ENCODE assay signal across 8 cellular contexts in genomic region chr1:229230893-229231753, GRCh38. TPM values are rescaled to one million over a fixed set of nuclear protein-coding genes. Genes with fewer than 3 reads are reported as not detected.
DNase-seq lines count a peak whose midpoint lies in the region; ATAC-seq and TF ChIP-seq lines count a peak whose summit lies in the region.

No MANE protein-coding gene starts in this region.

- peaks cover 6 to 16% (median 10%) of the 10 kb centered on the region in 4 donors for H3K4me1 Mint-ChIP-seq in CD4-positive, alpha-beta memory T cell

- intact Hi-C loops in left lung (cut with DNase I): loop anchor here in 1 of 2 donors (10.0 kb wide), 1 partner anchor 556 kb away; no protein-coding TSS in a partner anchor
- intact Hi-C loops in CD4-positive, alpha-beta memory T cell (cut with micrococcal nuclease): no loop called here

- no peak overlapping the region for H3K4me3 ChIP-seq in left lung
- no peak overlapping the region for H3K4me3 ChIP-seq in CD4-positive, alpha-beta memory T cell (ENCODE audit: low read length in 2 of 2)

- peaks cover 0 to 1% (median 0%) of the 10 kb centered on the region in 8 donors for H3K9me3 Mint-ChIP-seq in CD4-positive, alpha-beta memory T cell

- H3K27ac ChIP-seq in left lung: peak overlapping the region in 1 of 2 donors; percentile 5
- H3K27ac ChIP-seq in CD4-positive, alpha-beta memory T cell (ENCODE audit: low read depth, low read length): no peak overlapping the region

- TF ChIP-seq CTCF in left lung (IDR thresholded peaks at IDR 0.05) (no peak), GM20000 (IDR thresholded peaks at IDR 0.05; ENCODE audit: extremely low read depth, missing control alignments) (no peak)

- no peaks in the 10 kb centered on the region for H3K36me3 Mint-ChIP-seq in CD4-positive, alpha-beta memory T cell

- no peak for ATAC-seq in left lung

- peaks cover 3 to 10% of the 10 kb centered on the region in 2 donors for H3K27me3 Mint-ChIP-seq in CD4-positive, alpha-beta memory T cell

- POLR2A ChIA-PET in CD4-positive, alpha-beta memory T cell (lab: Charles Lee; ENCODE audit: partially characterized antibody): no interaction called here

- peak overlapping the region in 1 of 7 donors; percentile 55 for H3K27ac Mint-ChIP-seq in CD4-positive, alpha-beta memory T cell

- H3K27me3 ChIP-seq in left lung: peaks cover 0 to 28% of the 10 kb centered on the region in 2 donors
- peaks cover 4% of the 10 kb centered on the region for H3K27me3 ChIP-seq in CD4-positive, alpha-beta memory T cell (ENCODE audit: insufficient read depth, low read length)

- H3K36me3 ChIP-seq in left lung: no peaks in the 10 kb centered on the region
- no peaks in the 10 kb centered on the region for H3K36me3 ChIP-seq in CD4-positive, alpha-beta memory T cell (ENCODE audit: insufficient read depth, low read length)

- H3K9me3 ChIP-seq in left lung: no peaks in the 10 kb centered on the region
- no peaks in the 10 kb centered on the region for H3K9me3 ChIP-seq in CD4-positive, alpha-beta memory T cell (ENCODE audit: control insufficient read depth in 1 of 2, low read length in 2 of 2)

- H3K4me3 Mint-ChIP-seq in CD4-positive, alpha-beta memory T cell: no peak overlapping the region

- CTCF ChIA-PET in CD4-positive, alpha-beta memory T cell (lab: Charles Lee; ENCODE audit: partially characterized antibody): interaction anchor here (0.7 to 7.8 kb wide), 8 partner anchors 8 to 568 kb away, joined by 3 to 166 read pairs (median 26); partner anchors contain the start of gene RHOU

- peak; percentile 80 for DNase-seq in DMS153 treated with DMSO at 0.1 percent for 48 hours (lab: John Stamatoyannopoulos, UW; ENCODE audit: unreplicated experiment)
- peak; percentile 40 for DNase-seq in NCI-H1417 treated with DMSO at 0.1 percent for 48 hours (lab: John Stamatoyannopoulos, UW)
- peak; percentile 81 for DNase-seq in astrocyte of the hippocampus (ENCODE audit: low read depth, low spot score)
- DNase-seq in myocyte (ENCODE audit: low read depth): peak; percentile 33
- DNase-seq in left lung: no peak
- no peak for DNase-seq in GM20000 (ENCODE audit: low spot score)
- DNase-seq in cerebellum (ENCODE audit: low spot score): no peak
- no peak for DNase-seq in CD4-positive, alpha-beta memory T cell

- H3K4me1 ChIP-seq in left lung: peaks cover 16 to 33% of the 10 kb centered on the region in 2 donors
- peaks cover 10% of the 10 kb centered on the region for H3K4me1 ChIP-seq in CD4-positive, alpha-beta memory T cell (ENCODE audit: insufficient read depth, low read length)

RNA-seq across cellular contexts. Expression of gene RAB4A, which starts 39.8 kb away (rescaled TPM):
- total RNA-seq in myocyte (15.7 and 18.7 TPM in 2 replicates), left lung (10 to 100 TPM; 34.8 to 54.9 TPM), cerebellum (26.5 TPM)
- 19.9 TPM for polyA plus RNA-seq in myocyte (2012)
- 10 to 100 TPM; 43.7 to 44.9 TPM for total RNA-seq in CD4-positive, alpha-beta memory T cell
- 10 to 100 TPM; 18.8 to 23.0 TPM for polyA plus RNA-seq in CD4-positive, alpha-beta memory T cell

Comparison
In these comparisons a context has a peak if more than half of its experiments do, and no peak if none do; other contexts are left out.
1. DNase-seq: peak in DMS153 treated with DMSO at 0.1 percent for 48 hours (single experiment), NCI-H1417 treated with DMSO at 0.1 percent for 48 hours (single experiment), astrocyte of the hippocampus (single experiment) and myocyte (single experiment); none in left lung (0 of 2), GM20000 (single experiment), cerebellum (single experiment) and CD4-positive, alpha-beta memory T cell (0 of 5).